In genomic region chr10:68073631-68074403, GRCh38 we compare ENCODE assay signal across 8 cellular contexts. TPM values are rescaled to one million over a fixed set of nuclear protein-coding genes. Genes with fewer than 3 reads are reported as not detected.
A peak's percentile ranks its signal among the peaks of the same experiment; 100 is the strongest.
DNase-seq lines count a peak whose midpoint lies in the region; ATAC-seq, FAIRE-seq and TF ChIP-seq lines count a peak whose summit lies in the region.

No MANE protein-coding gene starts in this region.

- intact Hi-C loops in CD14-positive monocyte (cut with micrococcal nuclease) (loop anchor here (5.0 to 10.0 kb wide), 3 partner anchors 189 to 258 kb away; partner anchors contain the start of genes HNRNPH3 (in 1 of the 2), PBLD (in 1 of the 2) and SIRT1 (in 1 of the 2)), K562 (cut with micrococcal nuclease) (loop anchor here (10.0 kb wide), 2 partner anchors 189 to 289 kb away; partner anchors contain the start of gene SIRT1), transverse colon (cut with DNase I; ENCODE audit: low total_unique reads) (no loop called here)

- TSS peak; percentile 47 for BruUV-seq in K562 (replicated peaks; lab: Mats Ljungman, UMichigan)

- peak overlapping the region; percentile 97 for H3K4me3 Mint-ChIP-seq in CD14-positive monocyte

- peak overlapping the region; percentile 85 for H3K4me3 ChIP-seq in Jurkat, Clone E6-1 (ENCODE audit: low read length)
- H3K4me3 ChIP-seq in K562, result peak overlapping the region; percentile 99
- H3K4me3 ChIP-seq in liver (ENCODE audit: low read depth in 1 of 3, low read length in 3 of 3), result peak overlapping the region; percentile 56 to 94 (median 85)
- peak overlapping the region; percentile 62 to 99 (median 82) for H3K4me3 ChIP-seq in transverse colon

- WGBS in K562 (ENCODE audit: insufficient coverage, low coverage, missing lambda C conversion rate), result 1% methylated on average over 10 of the region's 10 CpGs
- WGBS in liver, result 4% methylated on average over 10 of the region's 10 CpGs
- 3 to 4% methylated on average over 9 to 10 of the region's 10 CpGs for WGBS in transverse colon (ENCODE audit: low coverage in 1 of 2), 2 donors

- TF ChIP-seq EP300 in K562 (IDR thresholded peaks at IDR 0.05; ENCODE audit: low read length) (no peak), transverse colon (IDR thresholded peaks at IDR 0.05; ENCODE audit: low read depth) (no peak)

- H3K79me2 ChIP-seq in K562 (ENCODE audit: control insufficient read depth, insufficient read depth, low read length), result peaks cover 53% of the 10 kb centered on the region

- H3K4me1 ChIP-seq in K562 (replicated peaks in 1 of 2; ENCODE audit: control insufficient read depth in 2 of 2, insufficient read depth in 2 of 2, low read length in 2 of 2) (peaks cover 7 to 9% of the 10 kb centered on the region in 2 experiments; a peak in 4 of 5 replicates), liver (ENCODE audit: control insufficient read depth in 4 of 4, insufficient read depth in 4 of 4, low read length in 3 of 4) (peaks cover 0 to 16% (median 9%) of the 10 kb centered on the region in 4 donors), transverse colon (peaks cover 11 to 37% (median 26%) of the 10 kb centered on the region in 4 donors)

- H3K27ac Mint-ChIP-seq in CD14-positive monocyte, result peak overlapping the region; percentile 92 to 97 (median 95)

- in situ Hi-C loops in K562 (cut with MboI), result no loop called here
- in situ Hi-C loops in transverse colon (cut with MboI; ENCODE audit: low pct_ligation_motif_present in 1 of 4, low pct_unique_long_range_greater_than_20kb in 1 of 4, low sequenced_read_pairs in 3 of 4), result loop anchor here in 1 of 4 donors (25.0 kb wide), 1 partner anchor 187 kb away; the partner anchor contains the start of gene SIRT1

- FAIRE-seq in K562 (lab: Jason Lieb, UNC), result peak; percentile 35

- H3K36me3 ChIP-seq in K562 (ENCODE audit: control insufficient read depth, insufficient read depth, low read length) (peaks cover 28% of the 10 kb centered on the region), liver (ENCODE audit: control insufficient read depth in 4 of 4, insufficient read depth in 3 of 4, low read depth in 1 of 4, low read length in 3 of 4) (peaks cover 0 to 4% (median 0%) of the 10 kb centered on the region in 4 donors), transverse colon (peaks cover 0 to 9% (median 0%) of the 10 kb centered on the region in 4 donors)

- no peaks in the 10 kb centered on the region for H3K9me1 ChIP-seq in K562 (ENCODE audit: control insufficient read depth, insufficient read depth, low read length)

- no peaks in the 10 kb centered on the region for H3K27me3 Mint-ChIP-seq in CD14-positive monocyte (ENCODE audit: low read depth in 3 of 3)

- H3K9ac ChIP-seq in K562 (ENCODE audit: insufficient read depth in 1 of 2, low read depth in 2 of 2, low read length in 2 of 2) (peak overlapping the region; percentile 94 to 100), liver (ENCODE audit: low read depth in 1 of 2, low read length in 2 of 2) (peak overlapping the region; percentile 12 to 99)

- TF ChIP-seq RAD21 in K562 (CRISPR knock-in tag; conservative IDR thresholded peaks at IDR 0.05 in 1 of 2, IDR thresholded peaks at IDR 0.05 in 1 of 2) (no peak), liver (IDR thresholded peaks at IDR 0.05) (no peak)

- POLR2A ChIA-PET in K562 (lab: Yijun Ruan, JAX), result interaction anchor here (0.5 to 2.0 kb wide), 3 partner anchors 8 to 27 kb away, joined by 3 to 5 read pairs (median 3); no protein-coding TSS in a partner anchor

- peaks cover 32% of the 10 kb centered on the region for H3K4me1 Mint-ChIP-seq in CD14-positive monocyte

- TF ChIP-seq POLR2A in K562 (conservative IDR thresholded peaks at IDR 0.05) (no peak), transverse colon (IDR thresholded peaks at IDR 0.05) (no peak)

- H3K9me3 ChIP-seq in K562 (replicated peaks; ENCODE audit: control insufficient read depth, insufficient read depth, low read depth, low read length) (peaks cover 2% of the 10 kb centered on the region; the same call in 1 of the 2 replicates), liver (ENCODE audit: control insufficient read depth in 4 of 4, low read length in 3 of 4) (no peaks in the 10 kb centered on the region), transverse colon (no peaks in the 10 kb centered on the region)

- H3K9me3 Mint-ChIP-seq in CD14-positive monocyte, result no peaks in the 10 kb centered on the region

- CTCF ChIA-PET in K562 (lab: Yijun Ruan, JAX; ENCODE audit: low intra/inter-chr PET ratio), result interaction anchor here (0.6 kb wide), 1 partner anchor 1129 kb away, joined by 3 read pairs; no protein-coding TSS in a partner anchor

- TF ChIP-seq CTCF in CD14-positive monocyte (IDR thresholded peaks at IDR 0.05) (no peak), K562 (IDR thresholded peaks at IDR 0.05 in 2 of 3, conservative IDR thresholded peaks at IDR 0.05 in 1 of 3; ENCODE audit: insufficient read depth in 2 of 3, low read depth in 1 of 3, low read length in 3 of 3) (no peak), liver (IDR thresholded peaks at IDR 0.05; ENCODE audit: low read depth, low read length, missing input control) (no peak), transverse colon (IDR thresholded peaks at IDR 0.05) (no peak)

- peaks cover 16 to 21% of the 10 kb centered on the region in 2 donors for H3K36me3 Mint-ChIP-seq in CD14-positive monocyte

- no peak for DNase-seq in CD14-positive monocyte (ENCODE audit: low spot score)
- DNase-seq in Jurkat, Clone E6-1 (ENCODE audit: low read depth, low spot score), result no peak
- DNase-seq in K562 (ENCODE audit: extremely low read depth in 1 of 4, low spot score in 3 of 4), result peak in 1 of 4 experiments; percentile 26
- DNase-seq in transverse colon, result no peak
- DNase-seq in COLO668 (lab: John Stamatoyannopoulos, UW; ENCODE audit: unreplicated experiment), result no peak

- H3K27ac ChIP-seq in K562 (ENCODE audit: extremely low read depth, low read depth, low read length) (peak overlapping the region; percentile 95), liver (ENCODE audit: low read depth in 1 of 2, low read length in 2 of 2) (peak overlapping the region; percentile 97 to 100), transverse colon (peak overlapping the region; percentile 96 to 100 (median 98))

- peak overlapping the region; percentile 97 for H2AFZ ChIP-seq in K562 (ENCODE audit: low read depth, low read length)

- no peaks in the 10 kb centered on the region for H4K20me1 ChIP-seq in K562 (replicated peaks; ENCODE audit: control insufficient read depth, insufficient read depth, low read length)

- H3K27me3 ChIP-seq in K562 (ENCODE audit: control insufficient read depth in 2 of 2, insufficient read depth in 2 of 2, low read length in 2 of 2), result no peaks in the 10 kb centered on the region
- no peaks in the 10 kb centered on the region for H3K27me3 ChIP-seq in liver (ENCODE audit: control insufficient read depth in 4 of 4, insufficient read depth in 4 of 4, low read length in 3 of 4)
- no peaks in the 10 kb centered on the region for H3K27me3 ChIP-seq in transverse colon

- ATAC-seq in K562, result peak; percentile 6
- ATAC-seq in HG03039 (IDR thresholded peaks at IDR 0.05; ENCODE audit: unreplicated experiment), result no peak
- ATAC-seq in HG02642 (IDR thresholded peaks at IDR 0.05; ENCODE audit: poor library complexity, unreplicated experiment), result no peak

- H3K4me2 ChIP-seq in K562 (ENCODE audit: insufficient read depth, low read length), result peak overlapping the region; percentile 95

RNA-seq across cellular contexts. Expression of gene HERC4, which starts 1.3 kb away (rescaled TPM):
- polyA plus RNA-seq in CD14-positive monocyte (10 to 100 TPM; 10.7 to 14.3 TPM), K562 (2011; rRNA removed) (22.5 and 25.6 TPM in 2 replicates), K562 (2014; fragmentation: Illumina TruSeq; extraction: Trizol) (18.6 and 22.8 TPM in 2 replicates), K562 (2014; fragmentation: Nextera tagmentation; extraction: Ambion mirVana) (10 to 100 TPM; 12.5 to 17.4 TPM), K562 (2014; rRNA removed) (17.2 and 22.5 TPM in 2 replicates), liver (10 to 100 TPM in 1 of 2 donors, 1 to 10 TPM in 1; 7.3 to 11.4 TPM)
- 15.6 TPM for polyA plus RNA-seq in Jurkat, Clone E6-1 (2012; ENCODE audit: insufficient read depth, insufficient read length)
- total RNA-seq in K562 (2011; cell fraction: chromatin; rRNA removed; ENCODE audit: low replicate concordance), result 62.0 and 186 TPM in 2 replicates
- 26.7 and 30.8 TPM in 2 replicates for total RNA-seq in K562 (2011; cell fraction: nucleolus; rRNA removed)
- 81.7 and 136 TPM in 2 replicates for total RNA-seq in K562 (2011; cell fraction: nucleoplasm; rRNA removed)
- total RNA-seq in K562 (2014; rRNA removed) (15.8 and 17.5 TPM in 2 replicates), K562 (2014; rRNA removed; fragmentation: Illumina TruSeq; extraction: Trizol) (33.5 and 40.5 TPM in 2 replicates), K562 (2015; rRNA removed; fragmentation: Illumina TruSeq; extraction: Trizol) (27.1 and 30.6 TPM in 2 replicates), K562 (2021) (26.3 and 29.8 TPM in 2 replicates), liver (10 to 100 TPM; 20.5 to 53.2 TPM), transverse colon (100 to 1,000 TPM in 2 of 4 donors, 10 to 100 TPM in 2; 32.0 to 154 (median 105) TPM)
- 3.8 and 9.3 TPM in 2 replicates for polyA plus RNA-seq in K562 (2011; cell fraction: cytosol; rRNA removed)
- 18.5 and 25.6 TPM in 2 replicates for polyA plus RNA-seq in K562 (2011; cell fraction: nucleus; rRNA removed)
- polyA plus RNA-seq in K562 (2012), result 20.8 and 24.5 TPM in 2 replicates
- 45.3 and 52.7 TPM in 2 replicates for polyA minus RNA-seq in K562 (2011; rRNA and poly(A)+ RNA removed)
- polyA minus RNA-seq in K562 (2011; cell fraction: cytosol; rRNA and poly(A)+ RNA removed), result 11.3 and 14.3 TPM in 2 replicates
- polyA minus RNA-seq in K562 (2011; cell fraction: nucleus; rRNA and poly(A)+ RNA removed), result 26.0 and 42.8 TPM in 2 replicates

RNA-seq across cellular contexts. Expression of gene MYPN, which starts 35.5 kb away (rescaled TPM):
- not detected for polyA plus RNA-seq in CD14-positive monocyte
- polyA plus RNA-seq in Jurkat, Clone E6-1 (2012; ENCODE audit: insufficient read depth, insufficient read length), result not detected
- not detected in 2 replicates for total RNA-seq in K562 (2011; cell fraction: chromatin; rRNA removed; ENCODE audit: low replicate concordance)
- total RNA-seq in K562 (2011; cell fraction: nucleolus; rRNA removed), result not detected in 2 replicates
- total RNA-seq in K562 (2011; cell fraction: nucleoplasm; rRNA removed), result not detected in 2 replicates
- total RNA-seq in K562 (2014; rRNA removed), result not detected in 2 replicates
- not detected in 2 replicates for total RNA-seq in K562 (2014; rRNA removed; fragmentation: Illumina TruSeq; extraction: Trizol)
- total RNA-seq in K562 (2015; rRNA removed; fragmentation: Illumina TruSeq; extraction: Trizol), result not detected in 2 replicates
- not detected in 2 replicates for total RNA-seq in K562 (2021)
- polyA plus RNA-seq in K562 (2011; rRNA removed), result not detected in 2 replicates
- not detected in 2 replicates for polyA plus RNA-seq in K562 (2011; cell fraction: cytosol; rRNA removed)
- not detected in 2 replicates for polyA plus RNA-seq in K562 (2011; cell fraction: nucleus; rRNA removed)
- polyA plus RNA-seq in K562 (2012), result not detected in 2 replicates
- not detected in 2 replicates for polyA plus RNA-seq in K562 (2014; fragmentation: Illumina TruSeq; extraction: Trizol)
- not detected for polyA plus RNA-seq in K562 (2014; fragmentation: Nextera tagmentation; extraction: Ambion mirVana)
- not detected in 2 replicates for polyA plus RNA-seq in K562 (2014; rRNA removed)
- polyA minus RNA-seq in K562 (2011; rRNA and poly(A)+ RNA removed), result not detected in 2 replicates
- 0.48 and 0.73 TPM in 2 replicates for polyA minus RNA-seq in K562 (2011; cell fraction: cytosol; rRNA and poly(A)+ RNA removed)
- polyA minus RNA-seq in K562 (2011; cell fraction: nucleus; rRNA and poly(A)+ RNA removed), result 0.11 TPM in 1 of 2 replicates, not detected in the other
- under 1 TPM in 1 of 2 donors, not detected in 1; 0.08 TPM for total RNA-seq in liver
- under 1 TPM; 0.01 to 0.03 TPM for polyA plus RNA-seq in liver
- total RNA-seq in transverse colon, result 1 to 10 TPM in 1 of 4 donors, under 1 TPM in 2, not detected in 1; 0.27 to 1.5 (median 0.79) TPM
